Comparison of ENCODE assay signal across 7 cellular contexts in genomic region chr11:833114-833791, GRCh38. TPM values are rescaled to one million over a fixed set of nuclear protein-coding genes. Genes with fewer than 3 reads are reported as not detected.
DNase-seq lines count a peak whose midpoint lies in the region; ATAC-seq, FAIRE-seq and TF ChIP-seq lines count a peak whose summit lies in the region.

No MANE protein-coding gene starts in this region.

- H3K4ac ChIP-seq in trophoblast cell (ENCODE audit: low read depth, low read length), result peak overlapping the region; percentile 70

- peak overlapping the region; percentile 73 for H2BK5ac ChIP-seq in trophoblast cell (ENCODE audit: low read depth, low read length, poor library complexity)

- peak overlapping the region; percentile 76 for H4K12ac ChIP-seq in trophoblast cell (ENCODE audit: low read depth, low read length)

- peak overlapping the region; percentile 72 for H3K18ac ChIP-seq in trophoblast cell (ENCODE audit: low read length)

- peak overlapping the region; percentile 66 for H3K4me2 ChIP-seq in trophoblast cell (ENCODE audit: low read length)

- peaks cover 26 to 28% of the 10 kb centered on the region in 2 experiments for H3K36me3 ChIP-seq in trophoblast cell (ENCODE audit: control insufficient read depth in 1 of 2, insufficient read depth in 2 of 2, low read length in 2 of 2)

- peak overlapping the region; percentile 23 for H2BK12ac ChIP-seq in trophoblast cell (ENCODE audit: low read length)

- peaks cover 5% of the 10 kb centered on the region for H3K9me3 ChIP-seq in trophoblast cell (ENCODE audit: insufficient read depth, low read depth, low read length)

- intact Hi-C loops in Right ventricle myocardium inferior (cut with DNase I), result no loop called here

- peaks cover 12% of the 10 kb centered on the region for H3K79me2 ChIP-seq in trophoblast cell (ENCODE audit: control insufficient read depth, insufficient read depth, low read length, poor library complexity)

- H4K8ac ChIP-seq in trophoblast cell (ENCODE audit: low read depth, low read length), result peak overlapping the region; percentile 71

- H3K27me3 ChIP-seq in trophoblast cell (ENCODE audit: insufficient read depth, low read length), result peaks cover 27% of the 10 kb centered on the region

- H3K4me1 ChIP-seq in trophoblast cell (ENCODE audit: control insufficient read depth in 1 of 2, insufficient read depth in 2 of 2, low read length in 2 of 2), result peaks cover 43 to 44% of the 10 kb centered on the region in 2 experiments

- H3K4me3 ChIP-seq in trophoblast cell (ENCODE audit: low read depth, low read length), result peak overlapping the region; percentile 80

- peak overlapping the region; percentile 86 for H3K14ac ChIP-seq in trophoblast cell (ENCODE audit: low read length)

- peak overlapping the region; percentile 86 for H2BK120ac ChIP-seq in trophoblast cell (ENCODE audit: insufficient read depth, low read length, poor library complexity)

- H2AFZ ChIP-seq in trophoblast cell (ENCODE audit: insufficient read depth, low read length, poor library complexity), result peak overlapping the region; percentile 56

- peak overlapping the region; percentile 86 for H3K9ac ChIP-seq in trophoblast cell (ENCODE audit: low read length)

- peak overlapping the region; percentile 52 for H3K27ac ChIP-seq in trophoblast cell (ENCODE audit: low read depth, low read length)

- in situ Hi-C loops in GM13977 (cut with MboI; ENCODE audit: low pct_unique_long_range_greater_than_20kb, low sequenced_read_pairs, unreplicated experiment), result no loop called here

- peak overlapping the region; percentile 81 for H2AK5ac ChIP-seq in trophoblast cell (ENCODE audit: low read length)

- peak; percentile 13 for ATAC-seq in Right ventricle myocardium inferior

- WGBS in trophoblast cell (ENCODE audit: extremely low coverage, insufficient coverage, insufficient read length), result no CpG with 5 or more reads among the region's 55 CpGs

- DNase-seq in GM13977 (ENCODE audit: low spot score) (peak; percentile 72), HTR-8/SVneo (ENCODE audit: insufficient read length, low spot score) (no peak), activated gamma-delta T cell (lab: John Stamatoyannopoulos, UW) (peak; percentile 39), Right ventricle myocardium inferior (ENCODE audit: missing footprints) (no peak), trophoblast cell (peak in 1 of 2 donors; percentile 66), NCI-H526 treated with DMSO at 0.1 percent for 48 hours (lab: John Stamatoyannopoulos, UW) (no peak), NCI-H1694 treated with DMSO at 0.1 percent for 48 hours (lab: John Stamatoyannopoulos, UW) (no peak)

- peaks cover 15% of the 10 kb centered on the region for H3K79me1 ChIP-seq in trophoblast cell (ENCODE audit: low read length)

- H3K23ac ChIP-seq in trophoblast cell (ENCODE audit: low read length), result no peak overlapping the region

- H4K91ac ChIP-seq in trophoblast cell (ENCODE audit: low read depth, low read length), result peak overlapping the region; percentile 77

- peak; percentile 67 for FAIRE-seq in HTR-8/SVneo (lab: Jason Lieb, UNC)

- no peak for TF ChIP-seq CTCF in GM13977 (IDR thresholded peaks at IDR 0.05; ENCODE audit: extremely low read depth, insufficient read depth, missing control alignments)

RNA-seq across cellular contexts. Expression of gene CD151, which starts 0.5 kb away (rescaled TPM):
- total RNA-seq in Right ventricle myocardium inferior, result 462 TPM
- polyA plus RNA-seq in trophoblast cell (2013), result 171 and 180 TPM in 2 replicates

RNA-seq across cellular contexts. Expression of gene CRACR2B, which starts 5.5 kb away (rescaled TPM):
- total RNA-seq in Right ventricle myocardium inferior, result 24.3 TPM
- 2.6 and 3.1 TPM in 2 replicates for polyA plus RNA-seq in trophoblast cell (2013)

RNA-seq across cellular contexts. Expression of gene POLR2L, which starts 9.1 kb away (rescaled TPM):
- 298 TPM for total RNA-seq in Right ventricle myocardium inferior
- 179 and 185 TPM in 2 replicates for polyA plus RNA-seq in trophoblast cell (2013)

RNA-seq across cellular contexts. Expression of gene TSPAN4, which starts 9.4 kb away (rescaled TPM):
- total RNA-seq in Right ventricle myocardium inferior, result 43.8 TPM
- 18.2 and 20.5 TPM in 2 replicates for polyA plus RNA-seq in trophoblast cell (2013)

RNA-seq across cellular contexts. Expression of gene PNPLA2, which starts 14.5 kb away (rescaled TPM):
- total RNA-seq in Right ventricle myocardium inferior, result 321 TPM
- polyA plus RNA-seq in trophoblast cell (2013), result 56.3 and 56.7 TPM in 2 replicates

Comparison
In these comparisons a context has a peak if more than half of its experiments do, and no peak if none do; other contexts are left out.
1. DNase-seq: peak in GM13977 (single experiment) and activated gamma-delta T cell (single experiment); none in HTR-8/SVneo (single experiment), Right ventricle myocardium inferior (single experiment), NCI-H526 treated with DMSO at 0.1 percent for 48 hours (single experiment) and NCI-H1694 treated with DMSO at 0.1 percent for 48 hours (single experiment).